ENCODE assay signal across 1 cellular context in the genomic region with DNA sequence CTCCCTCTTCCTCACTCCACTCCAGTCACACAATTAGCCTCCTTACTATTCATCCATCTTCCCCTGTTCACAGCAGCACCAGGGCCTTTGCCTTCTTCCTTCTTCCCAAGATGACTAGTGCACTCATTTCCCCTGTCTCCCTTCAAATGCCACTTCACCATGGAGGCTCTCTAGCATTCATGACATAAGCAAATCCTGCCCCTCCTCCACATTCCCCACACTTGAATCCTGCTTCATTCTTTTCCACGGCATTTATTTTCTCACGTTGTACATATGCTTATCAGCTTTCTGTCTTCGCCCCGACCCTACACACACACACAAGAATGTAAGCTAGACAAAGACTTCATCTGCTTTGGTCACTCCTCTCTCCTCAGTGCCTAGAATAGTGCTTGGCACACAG.
TF ChIP-seq lines count a peak whose summit lies in the region.

No MANE protein-coding gene starts in this region.

TF ChIP-seq in SK-N-SH treated with all-trans-retinoic acid at 6 μM for 48 hours, 23 proteins besides CTCF, POLR2A, EP300 and RAD21 (continued from another document):
- TF ChIP-seq, protein P1, sequence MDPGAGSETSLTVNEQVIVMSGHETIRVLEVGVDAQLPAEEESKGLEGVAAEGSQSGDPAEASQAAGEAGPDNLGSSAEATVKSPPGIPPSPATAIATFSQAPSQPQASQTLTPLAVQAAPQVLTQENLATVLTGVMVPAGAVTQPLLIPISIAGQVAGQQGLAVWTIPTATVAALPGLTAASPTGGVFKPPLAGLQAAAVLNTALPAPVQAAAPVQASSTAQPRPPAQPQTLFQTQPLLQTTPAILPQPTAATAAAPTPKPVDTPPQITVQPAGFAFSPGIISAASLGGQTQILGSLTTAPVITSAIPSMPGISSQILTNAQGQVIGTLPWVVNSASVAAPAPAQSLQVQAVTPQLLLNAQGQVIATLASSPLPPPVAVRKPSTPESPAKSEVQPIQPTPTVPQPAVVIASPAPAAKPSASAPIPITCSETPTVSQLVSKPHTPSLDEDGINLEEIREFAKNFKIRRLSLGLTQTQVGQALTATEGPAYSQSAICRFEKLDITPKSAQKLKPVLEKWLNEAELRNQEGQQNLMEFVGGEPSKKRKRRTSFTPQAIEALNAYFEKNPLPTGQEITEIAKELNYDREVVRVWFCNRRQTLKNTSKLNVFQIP (CRISPR knock-in tag; IDR thresholded peaks at IDR 0.05; ENCODE audit: borderline replicate concordance, low read depth): no peak
- TF ChIP-seq ZFP30 (CRISPR knock-in tag; IDR thresholded peaks at IDR 0.05) (no peak), ESRRG (CRISPR knock-in tag; IDR thresholded peaks at IDR 0.05) (no peak), TOX (CRISPR knock-in tag; IDR thresholded peaks at IDR 0.05; ENCODE audit: borderline replicate concordance) (no peak)
TF ChIP-seq in SK-N-SH treated with all-trans-retinoic acid at 6 μM for 48 hours: peak in this region for 0.
